In genomic region chr19:18478545-18479311, GRCh38 we compare ENCODE assay signal across 8 cellular contexts. TPM values are rescaled to one million over a fixed set of nuclear protein-coding genes. Genes with fewer than 3 reads are reported as not detected.
DNase-seq lines count a peak whose midpoint lies in the region; ATAC-seq lines count a peak whose summit lies in the region.

No MANE protein-coding gene starts in this region.

- H3K4me3 ChIP-seq in Jurkat, Clone E6-1 (ENCODE audit: low read length) = no peak overlapping the region
- H3K4me3 ChIP-seq in duodenal mucosa (ENCODE audit: low read depth in 1 of 2, low read length in 2 of 2) (no peak overlapping the region), mesodermal cell (ENCODE audit: extremely low read depth, insufficient read depth, low read length, poor library complexity, severe bottlenecking) (no peak overlapping the region)

- H3K36me3 ChIP-seq in duodenal mucosa (ENCODE audit: control insufficient read depth in 1 of 2, insufficient read depth in 2 of 2, low read length in 2 of 2) = no peaks in the 10 kb centered on the region
- H3K36me3 ChIP-seq in mesodermal cell (ENCODE audit: control insufficient read depth, insufficient read depth, low read length) = no peaks in the 10 kb centered on the region

- H3K4me3 Mint-ChIP-seq in stimulated activated naive CD8-positive, alpha-beta T cell treated with anti-CD3 and anti-CD28 coated beads, Interleukin-15, amount 100 ng/mL, for 72 hours = peak overlapping the region; percentile 86 to 92

- no peaks in the 10 kb centered on the region for H3K9me3 Mint-ChIP-seq in stimulated activated naive CD8-positive, alpha-beta T cell treated with anti-CD3 and anti-CD28 coated beads, Interleukin-15, amount 100 ng/mL, for 72 hours

- no peaks in the 10 kb centered on the region for H3K27me3 ChIP-seq in duodenal mucosa (ENCODE audit: control insufficient read depth in 1 of 2, insufficient read depth in 2 of 2, low read length in 2 of 2)

- H3K27ac ChIP-seq in duodenal mucosa (ENCODE audit: low read depth, low read length) (peak overlapping the region; percentile 63), mesodermal cell (ENCODE audit: low read depth, low read length, severe bottlenecking) (peak overlapping the region; percentile 29)

- DNase-seq in AML-193 (lab: John Stamatoyannopoulos, UW) (peak; percentile 95 to 96), NCI-H446 (lab: John Stamatoyannopoulos, UW) (no peak)
- peak; percentile 49 for DNase-seq in Jurkat, Clone E6-1 (ENCODE audit: low read depth, low spot score)
- peak; percentile 59 to 92 for DNase-seq in stimulated activated naive CD8-positive, alpha-beta T cell treated with anti-CD3 and anti-CD28 coated beads, Interleukin-15, amount 100 ng/mL, for 72 hours

- peak; percentile 79 for ATAC-seq in GM19351 (IDR thresholded peaks at IDR 0.05; ENCODE audit: unreplicated experiment)
- ATAC-seq in activated CD4-positive, CD25-positive, alpha-beta regulatory T cell treated with anti-CD3 and anti-CD28 coated beads, Interleukin-2, amount 50 U/mL, for 24 hours = peak; percentile 79 to 81
- ATAC-seq in stimulated activated naive CD8-positive, alpha-beta T cell treated with anti-CD3 and anti-CD28 coated beads, Interleukin-15, amount 100 ng/mL, for 72 hours = peak; percentile 99

- H3K9ac ChIP-seq in duodenal mucosa (ENCODE audit: low read depth in 1 of 2, low read length in 2 of 2) = no peak overlapping the region

- H3K4me1 Mint-ChIP-seq in stimulated activated naive CD8-positive, alpha-beta T cell treated with anti-CD3 and anti-CD28 coated beads, Interleukin-15, amount 100 ng/mL, for 72 hours = peaks cover 97% of the 10 kb centered on the region

- H3K27me3 Mint-ChIP-seq in stimulated activated naive CD8-positive, alpha-beta T cell treated with anti-CD3 and anti-CD28 coated beads, Interleukin-15, amount 100 ng/mL, for 72 hours = no peaks in the 10 kb centered on the region

- H3K4me1 ChIP-seq in duodenal mucosa (ENCODE audit: control insufficient read depth in 1 of 2, insufficient read depth in 2 of 2, low read length in 2 of 2) (peaks cover 51 to 83% of the 10 kb centered on the region in 2 donors), mesodermal cell (ENCODE audit: control insufficient read depth, insufficient read depth, low read length, poor library complexity, severe bottlenecking) (peaks cover 15% of the 10 kb centered on the region)

- H3K9me3 ChIP-seq in duodenal mucosa (ENCODE audit: control insufficient read depth in 1 of 2, low read length in 2 of 2) (no peaks in the 10 kb centered on the region), mesodermal cell (ENCODE audit: control insufficient read depth, low read length) (peaks cover 5% of the 10 kb centered on the region)

- H3K27ac Mint-ChIP-seq in stimulated activated naive CD8-positive, alpha-beta T cell treated with anti-CD3 and anti-CD28 coated beads, Interleukin-15, amount 100 ng/mL, for 72 hours = peak overlapping the region; percentile 97

- 91 to 92% methylated on average over 11 to 12 of the region's 17 CpGs for WGBS in mesodermal cell (ENCODE audit: insufficient coverage in 2 of 2), 2 experiments

RNA-seq across cellular contexts. Expression of gene ISYNA1, which starts 40.8 kb away (rescaled TPM):
- polyA plus RNA-seq in Jurkat, Clone E6-1 (2012; ENCODE audit: insufficient read depth, insufficient read length) = 5.0 TPM
- 302 TPM for polyA plus RNA-seq in mesodermal cell (2013, experiment 1 of 2)
- polyA plus RNA-seq in mesodermal cell (2013, experiment 2 of 2) = 255 TPM

RNA-seq across cellular contexts. Expression of gene ELL, which starts 43.1 kb away (rescaled TPM):
- 8.1 TPM for polyA plus RNA-seq in Jurkat, Clone E6-1 (2012; ENCODE audit: insufficient read depth, insufficient read length)
- polyA plus RNA-seq in mesodermal cell (2013, experiment 1 of 2) = 8.6 TPM
- 9.1 TPM for polyA plus RNA-seq in mesodermal cell (2013, experiment 2 of 2)

RNA-seq across cellular contexts. Expression of gene SSBP4, which starts 59.5 kb away (rescaled TPM):
- 148 TPM for polyA plus RNA-seq in Jurkat, Clone E6-1 (2012; ENCODE audit: insufficient read depth, insufficient read length)
- 89.4 TPM for polyA plus RNA-seq in mesodermal cell (2013, experiment 1 of 2)
- 70.1 TPM for polyA plus RNA-seq in mesodermal cell (2013, experiment 2 of 2)

Comparison
In these comparisons a context has a peak if more than half of its experiments do, and no peak if none do; other contexts are left out.
1. DNase-seq: peak in AML-193 (2 of 2), Jurkat, Clone E6-1 (single experiment) and stimulated activated naive CD8-positive, alpha-beta T cell treated with anti-CD3 and anti-CD28 coated beads, Interleukin-15, amount 100 ng/mL, for 72 hours (2 of 2); none in NCI-H446 (0 of 2).
2. Peak in every context shown above with its lines, with median percentiles within 50 percentile points of each other: ATAC-seq.